Comparison of ENCODE assay signal across 16 cellular contexts in the genomic region with DNA sequence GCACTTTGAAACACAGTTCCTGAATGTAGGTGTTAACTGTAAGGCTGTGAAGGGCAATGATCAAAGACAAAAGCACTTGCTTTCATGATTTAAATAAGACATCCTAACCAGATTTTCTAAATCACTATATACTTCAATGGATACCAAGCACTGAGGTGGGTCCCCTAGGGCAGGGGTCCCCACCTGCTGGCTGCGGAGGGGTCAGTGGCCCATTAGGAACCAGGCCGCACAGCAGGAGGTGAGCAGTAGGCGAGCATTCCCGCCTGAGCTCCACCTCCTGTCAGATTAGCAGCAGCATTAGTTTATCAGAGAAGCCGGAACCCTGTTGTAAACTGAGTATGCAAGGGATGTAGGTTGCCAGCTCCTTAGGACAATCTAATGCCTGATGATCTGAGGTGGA. TPM values are rescaled to one million over a fixed set of nuclear protein-coding genes. Genes with fewer than 3 reads are reported as not detected.
DNase-seq lines count a peak whose midpoint lies in the region; ATAC-seq and TF ChIP-seq lines count a peak whose summit lies in the region.
"Had no signal": no experiment of that assay in that cellular context is flagged by ENCODE, and none has a peak within 500 bp of the region (broad histone marks: within the 10 kb centered on the region; RNA-seq: fewer than 3 reads in every experiment).

No MANE protein-coding gene starts in this region.

- peaks cover 0 to 90% of the 10 kb centered on the region in 2 donors for H3K4me1 ChIP-seq in right atrium auricular region
- peaks cover 9 to 99% (median 92%) of the 10 kb centered on the region in 9 donors for H3K4me1 ChIP-seq in heart right ventricle
- peaks cover 93% of the 10 kb centered on the region for H3K4me1 ChIP-seq in upper lobe of right lung

- no peaks in the 10 kb centered on the region for H3K9me3 Mint-ChIP-seq in activated naive CD8-positive, alpha-beta T cell treated with anti-CD3 and anti-CD28 coated beads, Interleukin-2, amount 50 U/mL, for 24 hours
- H3K9me3 Mint-ChIP-seq in naive B cell: peaks cover 0 to 4% (median 0%) of the 10 kb centered on the region in 7 donors

- intact Hi-C loops in heart right ventricle (cut with DNase I): no loop called here
- intact Hi-C loops in upper lobe of right lung (cut with DNase I): no loop called here

- DNase-seq in right atrium auricular region (ENCODE audit: low spot score): no peak
- DNase-seq in heart right ventricle: no peak
- DNase-seq in activated naive CD8-positive, alpha-beta T cell treated with anti-CD3 and anti-CD28 coated beads, Interleukin-2, amount 50 U/mL, for 24 hours: no peak
- no peak for DNase-seq in naive B cell
- no peak for DNase-seq in upper lobe of right lung
- DNase-seq in GF-D8 (lab: John Stamatoyannopoulos, UW): no peak
- DNase-seq in retina: no peak
- DNase-seq: activated CD4-positive, alpha-beta T cell treated with anti-CD3 and anti-CD28 coated beads for 4 hours; activated gamma-delta T cell treated with Interleukin-2 at 50 U/mL for 16 hours; AML-193; central memory CD4-positive, alpha-beta T cell; NCI-H1930; NCI-H526 had no signal

- ATAC-seq in heart right ventricle (no peak), naive B cell (ENCODE audit: low read depth in 2 of 2) (no peak), upper lobe of right lung (no peak), HG02885 (IDR thresholded peaks at IDR 0.05; ENCODE audit: poor library complexity, unreplicated experiment) (no peak)
- no peak for ATAC-seq in activated naive CD8-positive, alpha-beta T cell treated with anti-CD3 and anti-CD28 coated beads, Interleukin-2, amount 50 U/mL, for 24 hours
- ATAC-seq: Panc1 had no signal

- no peaks in the 10 kb centered on the region for H3K27me3 Mint-ChIP-seq in activated naive CD8-positive, alpha-beta T cell treated with anti-CD3 and anti-CD28 coated beads, Interleukin-2, amount 50 U/mL, for 24 hours
- H3K27me3 Mint-ChIP-seq in naive B cell: no peaks in the 10 kb centered on the region

- H3K9me3 ChIP-seq in right atrium auricular region: no peaks in the 10 kb centered on the region
- peaks cover 0 to 5% (median 0%) of the 10 kb centered on the region in 11 donors for H3K9me3 ChIP-seq in heart right ventricle
- H3K9me3 ChIP-seq in upper lobe of right lung: no peaks in the 10 kb centered on the region

- H3K36me3 Mint-ChIP-seq in activated naive CD8-positive, alpha-beta T cell treated with anti-CD3 and anti-CD28 coated beads, Interleukin-2, amount 50 U/mL, for 24 hours (ENCODE audit: low read depth): peaks cover 67% of the 10 kb centered on the region
- no peaks in the 10 kb centered on the region for H3K36me3 Mint-ChIP-seq in naive B cell

- WGBS in heart right ventricle, 2 donors: 76 to 80% methylated on average over 5 of the region's 5 CpGs

- H3K4me3 ChIP-seq in right atrium auricular region: no peak overlapping the region
- H3K4me3 ChIP-seq in heart right ventricle: no peak overlapping the region
- H3K4me3 ChIP-seq in upper lobe of right lung: no peak overlapping the region
- H3K4me3 ChIP-seq: lung had no signal

- TF ChIP-seq CTCF in right atrium auricular region (IDR thresholded peaks at IDR 0.05) (no peak), heart right ventricle (IDR thresholded peaks at IDR 0.05) (no peak), upper lobe of right lung (IDR thresholded peaks at IDR 0.05) (no peak)

- peak overlapping the region; percentile 15 to 35 for H3K27ac ChIP-seq in right atrium auricular region
- peak overlapping the region in 4 of 10 donors; percentile 27 to 45 (median 36) for H3K27ac ChIP-seq in heart right ventricle
- H3K27ac ChIP-seq in upper lobe of right lung: peak overlapping the region; percentile 17

- H3K4me1 Mint-ChIP-seq in activated naive CD8-positive, alpha-beta T cell treated with anti-CD3 and anti-CD28 coated beads, Interleukin-2, amount 50 U/mL, for 24 hours: peaks cover 92% of the 10 kb centered on the region
- peaks cover 60 to 92% (median 87%) of the 10 kb centered on the region in 3 donors for H3K4me1 Mint-ChIP-seq in naive B cell

- peak overlapping the region; percentile 1 for H3K4me3 Mint-ChIP-seq in activated naive CD8-positive, alpha-beta T cell treated with anti-CD3 and anti-CD28 coated beads, Interleukin-2, amount 50 U/mL, for 24 hours
- peak overlapping the region in 1 of 8 donors; percentile 16 for H3K4me3 Mint-ChIP-seq in naive B cell

- peak overlapping the region; percentile 46 for H3K27ac Mint-ChIP-seq in activated naive CD8-positive, alpha-beta T cell treated with anti-CD3 and anti-CD28 coated beads, Interleukin-2, amount 50 U/mL, for 24 hours
- H3K27ac Mint-ChIP-seq in naive B cell: peak overlapping the region in 4 of 6 donors; percentile 12 to 69 (median 42)

- H3K27me3 ChIP-seq in right atrium auricular region (no peaks in the 10 kb centered on the region), heart right ventricle (no peaks in the 10 kb centered on the region), upper lobe of right lung (no peaks in the 10 kb centered on the region)

- H3K36me3 ChIP-seq in right atrium auricular region (peaks cover 4% of the 10 kb centered on the region), heart right ventricle (peaks cover 0 to 38% (median 0%) of the 10 kb centered on the region in 9 donors), upper lobe of right lung (no peaks in the 10 kb centered on the region)

RNA-seq across cellular contexts. Expression of a gene that starts 7.1 kb away (rescaled TPM):
- 10 to 100 TPM; 68.2 to 84.1 TPM for total RNA-seq in right atrium auricular region
- 10 to 100 TPM; 39.0 to 67.9 (median 57.6) TPM for total RNA-seq in heart right ventricle
- 10 to 100 TPM; 26.4 to 28.8 TPM for polyA plus RNA-seq in heart right ventricle
- polyA plus RNA-seq in naive B cell (ENCODE audit: low read depth in 6 of 6): 10 to 100 TPM; 45.9 to 60.4 (median 54.7) TPM
- total RNA-seq in upper lobe of right lung: 105 TPM

RNA-seq across cellular contexts. Expression of a gene that starts 44.9 kb away (rescaled TPM):
- total RNA-seq in right atrium auricular region: 10 to 100 TPM; 24.1 to 28.1 TPM
- 10 to 100 TPM; 63.7 to 93.8 (median 77.6) TPM for total RNA-seq in heart right ventricle
- 10 to 100 TPM; 78.3 to 93.7 TPM for polyA plus RNA-seq in heart right ventricle
- 10 to 100 TPM; 48.0 to 96.3 (median 70.3) TPM for polyA plus RNA-seq in naive B cell (ENCODE audit: low read depth in 6 of 6)
- total RNA-seq in upper lobe of right lung: 139 TPM
